ENCODE assay signal across 23 cellular contexts in genomic region chr15:60494108-60494507, GRCh38. TPM values are rescaled to one million over a fixed set of nuclear protein-coding genes. Genes with fewer than 3 reads are reported as not detected.
DNase-seq lines count a peak whose midpoint lies in the region; ATAC-seq, FAIRE-seq and TF ChIP-seq lines count a peak whose summit lies in the region.
"Had no signal": no experiment of that assay in that cellular context is flagged by ENCODE, and none has a peak within 500 bp of the region (broad histone marks: within the 10 kb centered on the region; RNA-seq: fewer than 3 reads in every experiment).

No MANE protein-coding gene starts in this region.

- H3K4me1 ChIP-seq in A549 (no peaks in the 10 kb centered on the region), neuronal stem cell (ENCODE audit: control insufficient read depth in 2 of 2, insufficient read depth in 1 of 2, low read depth in 1 of 2, low read length in 2 of 2) (peaks cover 0 to 4% of the 10 kb centered on the region in 2 donors), PC-3 (ENCODE audit: insufficient read depth, low read length) (no peaks in the 10 kb centered on the region)
- no peaks in the 10 kb centered on the region for H3K4me1 ChIP-seq in CD8-positive, alpha-beta T cell (ENCODE audit: insufficient read depth, low read length)

- no peak overlapping the region for H3K18ac ChIP-seq in neuronal stem cell (ENCODE audit: low read length)

- no peaks in the 10 kb centered on the region for H4K20me1 ChIP-seq in PC-3 (ENCODE audit: low read length)

- no peaks in the 10 kb centered on the region for H3F3A ChIP-seq in PC-3 (ENCODE audit: low read length, unreplicated experiment)

- H3K27ac ChIP-seq in A549 (no peak overlapping the region), neuronal stem cell (replicated peaks; ENCODE audit: low read length) (no peak overlapping the region), PC-3 (ENCODE audit: low read length) (no peak overlapping the region)
- no peak overlapping the region for H3K27ac ChIP-seq in CD8-positive, alpha-beta T cell (ENCODE audit: low read depth, low read length)
- H3K27ac ChIP-seq: SK-N-MC had no signal

- H3K4me2 ChIP-seq in A549 = no peak overlapping the region
- H3K4me2 ChIP-seq in neuronal stem cell (ENCODE audit: insufficient read depth, low read length, poor library complexity, severe bottlenecking) = no peak overlapping the region
- H3K4me2 ChIP-seq in PC-3 (ENCODE audit: low read length) = no peak overlapping the region

- H2AFZ ChIP-seq in neuronal stem cell (ENCODE audit: low read length) = no peak overlapping the region
- no peak overlapping the region for H2AFZ ChIP-seq in PC-3 (ENCODE audit: low read length)

- H3K4me3 ChIP-seq in A549 (no peak overlapping the region), neuronal stem cell (ENCODE audit: low read length in 2 of 2) (no peak overlapping the region), PC-3 (ENCODE audit: low read length) (no peak overlapping the region)
- no peak overlapping the region for H3K4me3 ChIP-seq in CD8-positive, alpha-beta T cell (ENCODE audit: low read depth, low read length)
- H3K4me3 ChIP-seq: GM12878, K562, SK-N-MC had no signal

- TF ChIP-seq CTCF in A549 (IDR thresholded peaks at IDR 0.05) (no peak), natural killer cell (IDR thresholded peaks at IDR 0.05) (no peak), PC-3 (conservative IDR thresholded peaks at IDR 0.05; ENCODE audit: low read depth, low read length) (no peak)
- TF ChIP-seq CTCF in CD8-positive, alpha-beta T cell (IDR thresholded peaks at IDR 0.05) = no peak

- no peak overlapping the region for H2BK5ac ChIP-seq in neuronal stem cell (ENCODE audit: low read length)

- BruUV-seq in PC-3 (replicated peaks; lab: Mats Ljungman, UMichigan) = no TSS peak

- H3K9me3 Mint-ChIP-seq in CD8-positive, alpha-beta T cell = no peaks in the 10 kb centered on the region
- no peaks in the 10 kb centered on the region for H3K9me3 Mint-ChIP-seq in natural killer cell
- H3K9me3 Mint-ChIP-seq: CD8-positive, alpha-beta memory T cell had no signal

- H3K9ac ChIP-seq in neuronal stem cell (ENCODE audit: low read depth, low read length, poor library complexity) = no peak overlapping the region
- no peak overlapping the region for H3K9ac ChIP-seq in PC-3 (ENCODE audit: low read length)

- TF ChIP-seq RAD21 in A549 (conservative IDR thresholded peaks at IDR 0.05 in 1 of 2, IDR thresholded peaks at IDR 0.05 in 1 of 2) = no peak

- H2BK15ac ChIP-seq in neuronal stem cell (ENCODE audit: low read length) = no peak overlapping the region

- 64% methylated on average over 3 of the region's 3 CpGs for WGBS in A549 (ENCODE audit: missing lambda C conversion rate)
- no CpG with 5 or more reads among the region's 3 CpGs for WGBS in neuronal stem cell (ENCODE audit: extremely low coverage in 2 of 2, insufficient read length in 2 of 2, insufficient replicate concordance in 1 of 2), 2 donors

- POLR2A ChIA-PET in A549 (lab: Yijun Ruan, JAX) (no interaction called here), PC-3 (lab: Charles Lee; ENCODE audit: unreplicated experiment) (no interaction called here)
- POLR2A ChIA-PET in CD8-positive, alpha-beta T cell (lab: Charles Lee) = interaction anchor here (1.1 kb wide), 1 partner anchor 15 kb away, joined by 4 read pairs; the partner anchor contains the start of gene ICE2

- H3K4ac ChIP-seq in neuronal stem cell (ENCODE audit: low read length) = no peak overlapping the region

- peak overlapping the region; percentile 23 for H3K27ac Mint-ChIP-seq in CD8-positive, alpha-beta T cell
- H3K27ac Mint-ChIP-seq in T-helper 17 cell (peak overlapping the region; percentile 89), natural killer cell (peak overlapping the region; percentile 48 to 86)

- TF ChIP-seq POLR2A in A549 (IDR thresholded peaks at IDR 0.05; ENCODE audit: low read length) = no peak

- H3K79me1 ChIP-seq in neuronal stem cell (ENCODE audit: low read depth, low read length) = no peaks in the 10 kb centered on the region

- CTCF ChIA-PET in A549 (lab: Yijun Ruan, JAX) (interaction anchor here (0.9 to 20.0 kb wide), 5 partner anchors 10 to 94 kb away, joined by 3 to 277 read pairs (median 5); no protein-coding TSS in a partner anchor), PC-3 (lab: Charles Lee) (no interaction called here)
- CTCF ChIA-PET in CD8-positive, alpha-beta T cell (lab: Charles Lee) = interaction anchor here (0.9 to 1.8 kb wide), 3 partner anchors 13 to 135 kb away, joined by 3 to 7 read pairs (median 3); no protein-coding TSS in a partner anchor

- no peak overlapping the region for H2BK120ac ChIP-seq in neuronal stem cell (ENCODE audit: low read depth, low read length)

- peaks cover 30% of the 10 kb centered on the region for H3K36me3 ChIP-seq in CD8-positive, alpha-beta T cell (ENCODE audit: insufficient read depth, low read length)
- no peaks in the 10 kb centered on the region for H3K36me3 ChIP-seq in neuronal stem cell (replicated peaks in 1 of 2; ENCODE audit: control insufficient read depth in 2 of 2, insufficient read depth in 2 of 2, low read length in 2 of 2)
- H3K36me3 ChIP-seq in PC-3 (ENCODE audit: low read depth, low read length) = no peaks in the 10 kb centered on the region

- no peaks in the 10 kb centered on the region for H3K27me3 ChIP-seq in CD8-positive, alpha-beta T cell (ENCODE audit: insufficient read depth, low read length)
- H3K27me3 ChIP-seq in neuronal stem cell (ENCODE audit: control insufficient read depth in 3 of 3, insufficient read depth in 3 of 3, low read depth in 1 of 3, low read length in 3 of 3) = no peaks in the 10 kb centered on the region
- H3K27me3 ChIP-seq in PC-3 (ENCODE audit: low read length) = no peaks in the 10 kb centered on the region

- no peaks in the 10 kb centered on the region for H3K9me2 ChIP-seq in PC-3 (replicated peaks; ENCODE audit: low read length)

- no peak for ATAC-seq in A549
- no peak for ATAC-seq in CD8-positive, alpha-beta T cell
- ATAC-seq in T-helper 17 cell = no peak
- no peak for ATAC-seq in natural killer cell
- ATAC-seq in PC-3 = no peak
- ATAC-seq: GM12878, HCT116, K562 had no signal

- H3K14ac ChIP-seq in neuronal stem cell (ENCODE audit: low read length) = no peak overlapping the region

- no peaks in the 10 kb centered on the region for H3K27me3 Mint-ChIP-seq in CD8-positive, alpha-beta T cell (ENCODE audit: low read depth)
- no peaks in the 10 kb centered on the region for H3K27me3 Mint-ChIP-seq in T-helper 17 cell
- no peaks in the 10 kb centered on the region for H3K27me3 Mint-ChIP-seq in natural killer cell (ENCODE audit: low read depth in 2 of 2)
- H3K27me3 Mint-ChIP-seq: CD8-positive, alpha-beta memory T cell had no signal

- TF ChIP-seq EP300 in A549 (IDR thresholded peaks at IDR 0.05) = no peak

- FAIRE-seq in A549 (lab: Jason Lieb, UNC) = peak; percentile 94
- FAIRE-seq: GM12878, K562 had no signal

- H3K4me1 Mint-ChIP-seq in CD8-positive, alpha-beta T cell (ENCODE audit: low read depth) = peaks cover 13% of the 10 kb centered on the region
- H3K4me1 Mint-ChIP-seq in T-helper 17 cell (peaks cover 14% of the 10 kb centered on the region), natural killer cell (peaks cover 8 to 11% of the 10 kb centered on the region in 2 donors)

- H3K36me3 Mint-ChIP-seq in CD8-positive, alpha-beta T cell = peaks cover 65% of the 10 kb centered on the region
- no peaks in the 10 kb centered on the region for H3K36me3 Mint-ChIP-seq in T-helper 17 cell (ENCODE audit: low read depth)
- H3K36me3 Mint-ChIP-seq in natural killer cell = no peaks in the 10 kb centered on the region

- no peak overlapping the region for H2AK5ac ChIP-seq in neuronal stem cell (ENCODE audit: low read depth, low read length)

- no peak overlapping the region for H4K91ac ChIP-seq in neuronal stem cell (ENCODE audit: low read depth, low read length, poor library complexity)

- H3K23ac ChIP-seq in neuronal stem cell (ENCODE audit: low read depth, low read length, poor library complexity) = no peak overlapping the region

- H4K8ac ChIP-seq in neuronal stem cell (ENCODE audit: low read depth, low read length) = no peak overlapping the region

- H3K4me3 Mint-ChIP-seq in CD8-positive, alpha-beta T cell = no peak overlapping the region
- H3K4me3 Mint-ChIP-seq in T-helper 17 cell = peak overlapping the region; percentile 66
- no peak overlapping the region for H3K4me3 Mint-ChIP-seq in natural killer cell

- H3K9me3 ChIP-seq in A549 = no peaks in the 10 kb centered on the region
- no peaks in the 10 kb centered on the region for H3K9me3 ChIP-seq in CD8-positive, alpha-beta T cell (ENCODE audit: low read length)
- H3K9me3 ChIP-seq in T-helper 17 cell (ENCODE audit: control insufficient read depth, low read length, poor library complexity, severe bottlenecking) = no peaks in the 10 kb centered on the region
- H3K9me3 ChIP-seq in neuronal stem cell (replicated peaks in 1 of 2; ENCODE audit: control insufficient read depth in 2 of 2, insufficient read depth in 1 of 2, low read depth in 1 of 2, low read length in 2 of 2) = no peaks in the 10 kb centered on the region
- no peaks in the 10 kb centered on the region for H3K9me3 ChIP-seq in PC-3 (ENCODE audit: low read length)

- DNase-seq in A549 (ENCODE audit: low read depth in 1 of 2, low spot score in 1 of 2) (no peak), T-helper 17 cell (no peak), natural killer cell (no peak), neuronal stem cell (ENCODE audit: low spot score) (no peak), amniotic stem cell (lab: John Stamatoyannopoulos, UW) (no peak), PC-3 (no peak)
- no peak for DNase-seq in CD8-positive, alpha-beta T cell
- DNase-seq: C1 segment of cervical spinal cord; CD8-positive, alpha-beta memory T cell; DMS 273 treated with DMSO at 0.1 percent for 48 hours; DMS79; EL; GDM1; Kasumi-1; NCI-H1436 treated with DMSO at 0.1 percent for 48 hours; NCI-H2029; NCI-H446 treated with DMSO at 0.1 percent for 48 hours; OCI-M1; SIG-M5 had no signal

- H2BK12ac ChIP-seq in neuronal stem cell (ENCODE audit: low read length) = no peak overlapping the region

- intact Hi-C loops in CD8-positive, alpha-beta T cell (cut with DNase I, micrococcal nuclease) = no loop called here
- intact Hi-C loops in natural killer cell (cut with micrococcal nuclease) (no loop called here), PC-3 (cut with micrococcal nuclease) (no loop called here)

- H3K79me2 ChIP-seq in PC-3 (ENCODE audit: low read length) = no peaks in the 10 kb centered on the region

TF ChIP-seq in A549, 52 proteins besides CTCF, POLR2A, EP300 and RAD21 (continues in another document):
- TF ChIP-seq RNF2 (IDR thresholded peaks at IDR 0.05; ENCODE audit: borderline replicate concordance, low read depth) (no peak), PHF8 (IDR thresholded peaks at IDR 0.05; ENCODE audit: borderline replicate concordance, low read depth) (no peak)

RNA-seq across cellular contexts. Expression of gene ICE2, which starts 15.2 kb away (rescaled TPM):
- polyA plus RNA-seq in A549 (2011; rRNA removed) (80.7 and 87.6 TPM in 2 replicates), A549 (2017; fragmentation: RNase III; extraction: RNeasy Plus Mini Kit Qiagen cat#74134 plus additional on column Dnase treatment) (36.9 to 44.0 TPM (median 43.1 TPM) in 3 replicates)
- 22.8 and 23.5 TPM in 2 replicates for polyA plus RNA-seq in A549 (2012; cell fraction: cytosol; rRNA removed)
- polyA plus RNA-seq in A549 (2012; cell fraction: nucleus; rRNA removed) = 15.4 and 20.6 TPM in 2 replicates
- polyA minus RNA-seq in A549 (2011; rRNA and poly(A)+ RNA removed) = 57.6 and 63.4 TPM in 2 replicates
- 10 to 100 TPM; 13.9 to 18.3 TPM for total RNA-seq in CD8-positive, alpha-beta T cell
- total RNA-seq in T-helper 17 cell (10 to 100 TPM; 32.9 to 39.8 TPM), natural killer cell (10 to 100 TPM; 21.7 to 36.7 (median 32.9) TPM), PC-3 (2014; rRNA removed) (14.8 and 23.7 TPM in 2 replicates)
- 45.0 TPM for polyA plus RNA-seq in neuronal stem cell (2013, experiment 1 of 2)
- 45.5 TPM for polyA plus RNA-seq in neuronal stem cell (2013, experiment 2 of 2)

Comparison
In these comparisons a context has a peak if more than half of its experiments do, and no peak if none do; other contexts are left out.
1. H3K27ac Mint-ChIP-seq: peak in every context shown above with its lines; median percentile 89 in T-helper 17 cell; 67 in natural killer cell; 23 in CD8-positive, alpha-beta T cell.